Comparison of ENCODE assay signal across 26 cellular contexts in genomic region chr13:45918597-45918996, GRCh38.
"Had no signal": no experiment of that assay in that cellular context is flagged by ENCODE, and none has a peak within 500 bp of the region (broad histone marks: within the 10 kb centered on the region; RNA-seq: fewer than 3 reads in every experiment).

No MANE protein-coding gene starts in this region.

- H3K36me3 ChIP-seq: pancreas, tibial artery, upper lobe of left lung, uterus had no signal

- H3K27me3 ChIP-seq: pancreas, tibial artery, upper lobe of left lung, uterus had no signal

- H3K27ac ChIP-seq: hepatocyte, pancreas, tibial artery, upper lobe of left lung, uterus had no signal

- H3K9me3 Mint-ChIP-seq: endodermal cell; nephron; stimulated activated memory B cell treated with anti-CD40 and anti-IgM and Interleukin-4, amounts not matched to agents 10 μg/mL and 1 μg/mL and 100 μg/mL, for 72 hours; stimulated activated naive CD8-positive, alpha-beta T cell treated with anti-CD3 and anti-CD28 coated beads, Interleukin-15, Interleukin-2, amounts not matched to agents 100 ng/mL and 50 ng/mL, for 24 hours had no signal

- ATAC-seq: left colon; left ventricle myocardium superior; pancreas; right cardiac atrium; stimulated activated memory B cell treated with anti-CD40 and anti-IgM and Interleukin-4, amounts not matched to agents 10 μg/mL and 1 μg/mL and 100 μg/mL, for 72 hours had no signal

- H3K9me3 ChIP-seq: pancreas, tibial artery, upper lobe of left lung, uterus had no signal

- H2AFZ ChIP-seq: hepatocyte had no signal

- H3K4me1 ChIP-seq: pancreas, tibial artery, uterus had no signal

- FAIRE-seq: endothelial cell of umbilical vein, kidney, pancreas, small intestine had no signal

- DNase-seq: effector CD4-positive, alpha-beta T cell; endodermal cell; foreskin melanocyte; head of caudate nucleus; kidney; left colon; left ventricle myocardium superior; mesendoderm; naive B cell; occipital lobe; pancreas; right cardiac atrium; small intestine; stimulated activated CD4-positive, alpha-beta T cell treated with anti-CD3 and anti-CD28 coated beads, Interleukin-12 subunit alpha, Interleukin-12 subunit beta, amount 100 ng/mL, for 4 hours; stimulated activated CD4-positive, alpha-beta T cell treated with anti-CD3 and anti-CD28 coated beads, Interleukin-4, amount 100 ng/mL, for 1 hour; stimulated activated CD8-positive, alpha-beta memory T cell treated with anti-CD3 and anti-CD28 coated beads, Interleukin-4, amount 100 ng/mL, for 48 hours; tibial artery; upper lobe of left lung; uterus had no signal

- H3K79me2 ChIP-seq: hepatocyte had no signal

- H3K27me3 Mint-ChIP-seq: progenitor cell of endocrine pancreas; stimulated activated naive CD8-positive, alpha-beta T cell treated with anti-CD3 and anti-CD28 coated beads, Interleukin-15, Interleukin-2, amounts not matched to agents 100 ng/mL and 50 ng/mL, for 24 hours had no signal

- H3K4me1 Mint-ChIP-seq: naive B cell; nephron; stimulated activated memory B cell treated with anti-CD40 and anti-IgM and Interleukin-4, amounts not matched to agents 10 μg/mL and 1 μg/mL and 100 μg/mL, for 72 hours had no signal

- H3K36me3 Mint-ChIP-seq: naive B cell; stimulated activated memory B cell treated with anti-CD40 and anti-IgM and Interleukin-4, amounts not matched to agents 10 μg/mL and 1 μg/mL and 100 μg/mL, for 72 hours had no signal

- H3K4me3 Mint-ChIP-seq: endodermal cell; naive B cell; nephron; stimulated activated memory B cell treated with anti-CD40 and anti-IgM and Interleukin-4, amounts not matched to agents 10 μg/mL and 1 μg/mL and 100 μg/mL, for 72 hours; stimulated activated naive CD8-positive, alpha-beta T cell treated with anti-CD3 and anti-CD28 coated beads, Interleukin-15, Interleukin-2, amounts not matched to agents 100 ng/mL and 50 ng/mL, for 24 hours had no signal

- H3K4me3 ChIP-seq: hepatocyte, lung, pancreas, tibial artery, upper lobe of left lung, uterus had no signal

- H3K27ac Mint-ChIP-seq: endodermal cell; naive B cell; nephron; progenitor cell of endocrine pancreas; stimulated activated memory B cell treated with anti-CD40 and anti-IgM and Interleukin-4, amounts not matched to agents 10 μg/mL and 1 μg/mL and 100 μg/mL, for 72 hours; stimulated activated naive CD8-positive, alpha-beta T cell treated with anti-CD3 and anti-CD28 coated beads, Interleukin-15, Interleukin-2, amounts not matched to agents 100 ng/mL and 50 ng/mL, for 24 hours had no signal

- H3K4me2 ChIP-seq: hepatocyte had no signal
